In the genomic region with DNA sequence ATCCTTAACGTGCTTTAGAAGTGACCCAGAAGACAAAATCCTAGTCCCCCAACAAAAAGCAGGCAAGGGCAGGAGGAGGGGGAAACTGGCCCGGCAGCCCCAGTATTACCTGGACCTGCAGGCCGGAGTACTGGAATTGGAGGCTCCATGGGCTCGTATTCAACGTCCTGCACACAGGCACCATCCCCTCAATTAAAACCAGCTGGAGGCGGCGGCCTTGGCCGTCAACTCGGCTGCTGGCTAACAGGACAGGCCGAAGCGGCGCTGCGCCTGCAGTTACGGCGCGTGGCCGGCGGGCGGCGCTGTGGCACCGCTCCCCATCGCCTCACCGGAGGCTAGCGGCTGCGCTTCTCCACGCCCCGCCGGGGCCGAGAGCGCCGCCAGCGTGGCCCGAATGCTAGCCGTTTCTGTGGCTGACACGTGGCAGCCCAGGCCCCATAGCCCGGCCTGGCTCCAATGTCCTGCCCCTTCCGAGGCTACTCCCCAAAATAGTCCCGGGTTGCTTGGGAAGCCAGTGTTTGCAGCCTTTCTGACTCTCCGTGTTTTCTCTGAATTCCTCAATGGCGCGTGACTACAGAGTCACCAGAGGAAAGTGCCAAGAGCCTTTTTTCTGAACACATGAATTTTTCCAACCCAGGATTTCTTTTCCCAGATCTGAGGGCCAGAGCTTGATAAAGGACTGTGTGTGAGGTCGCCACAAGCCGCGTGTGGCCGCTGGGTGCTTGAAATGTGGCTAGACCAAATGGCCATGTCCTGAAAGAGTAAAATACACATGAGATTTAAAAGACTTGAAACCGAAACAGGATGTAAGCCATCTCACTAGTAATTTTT, we compare ENCODE assay signal across 8 cellular contexts.
DNase-seq lines count a peak whose midpoint lies in the region; TF ChIP-seq lines count a peak whose summit lies in the region.

No MANE protein-coding gene starts in this region.

- peak overlapping the region; percentile 77 for H3K27ac ChIP-seq in temporal lobe (ENCODE audit: low read depth, low read length)

- no peaks in the 10 kb centered on the region for H3K36me3 Mint-ChIP-seq in activated naive CD4-positive, alpha-beta T cell treated with anti-CD3 and anti-CD28 coated beads for 36 hours (ENCODE audit: low read depth)

- peaks cover 10% of the 10 kb centered on the region for H3K4me1 Mint-ChIP-seq in activated naive CD4-positive, alpha-beta T cell treated with anti-CD3 and anti-CD28 coated beads for 36 hours (ENCODE audit: low read depth)

- in situ Hi-C loops in G401 (cut with HindIII; ENCODE audit: low sequenced_read_pairs): no loop called here

- no peaks in the 10 kb centered on the region for H3K9me3 Mint-ChIP-seq in activated naive CD4-positive, alpha-beta T cell treated with anti-CD3 and anti-CD28 coated beads for 36 hours

- no peaks in the 10 kb centered on the region for H3K27me3 Mint-ChIP-seq in activated naive CD4-positive, alpha-beta T cell treated with anti-CD3 and anti-CD28 coated beads for 36 hours (ENCODE audit: low read depth)

- CTCF ChIA-PET in activated naive CD4-positive, alpha-beta T cell treated with anti-CD3 and anti-CD28 coated beads for 36 hours (lab: Charles Lee): interaction anchor here (0.7 to 3.8 kb wide), 15 partner anchors 10 to 624 kb away, joined by 3 to 36 read pairs (median 3); a partner anchor contains a TSS

- peak overlapping the region; percentile 85 for H3K27ac Mint-ChIP-seq in activated naive CD4-positive, alpha-beta T cell treated with anti-CD3 and anti-CD28 coated beads for 36 hours

- peak overlapping the region; percentile 67 for H3K4me3 Mint-ChIP-seq in activated naive CD4-positive, alpha-beta T cell treated with anti-CD3 and anti-CD28 coated beads for 36 hours

- intact Hi-C loops in activated naive CD4-positive, alpha-beta T cell treated with anti-CD3 and anti-CD28 coated beads for 36 hours (cut with micrococcal nuclease): loop anchor here (1.0 to 10.0 kb wide), 8 partner anchors 124 to 658 kb away; a partner anchor contains a TSS

- peak; percentile 100 for TF ChIP-seq CTCF in LNCAP (IDR thresholded peaks at IDR 0.05)

- DNase-seq in G401 (ENCODE audit: low spot score) (peak; percentile 84), H4 (ENCODE audit: low spot score) (peak; percentile 91), SIG-M5 treated with dmso at 0.1 percent for 504 hours (lab: John Stamatoyannopoulos, UW; ENCODE audit: unreplicated experiment) (peak; percentile 83), germinal center (ENCODE audit: low spot score) (peak; percentile 85), occipital lobe (lab: John Stamatoyannopoulos, UW) (peak; percentile 81)
- peak; percentile 78 for DNase-seq in activated naive CD4-positive, alpha-beta T cell treated with anti-CD3 and anti-CD28 coated beads for 36 hours

Comparison
In these comparisons a context has a peak if more than half of its experiments do, and no peak if none do; other contexts are left out.
1. Peak in every context shown above with its lines: DNase-seq and H3K27ac ChIP-seq.